ENCODE assay signal across 8 cellular contexts in the genomic region with DNA sequence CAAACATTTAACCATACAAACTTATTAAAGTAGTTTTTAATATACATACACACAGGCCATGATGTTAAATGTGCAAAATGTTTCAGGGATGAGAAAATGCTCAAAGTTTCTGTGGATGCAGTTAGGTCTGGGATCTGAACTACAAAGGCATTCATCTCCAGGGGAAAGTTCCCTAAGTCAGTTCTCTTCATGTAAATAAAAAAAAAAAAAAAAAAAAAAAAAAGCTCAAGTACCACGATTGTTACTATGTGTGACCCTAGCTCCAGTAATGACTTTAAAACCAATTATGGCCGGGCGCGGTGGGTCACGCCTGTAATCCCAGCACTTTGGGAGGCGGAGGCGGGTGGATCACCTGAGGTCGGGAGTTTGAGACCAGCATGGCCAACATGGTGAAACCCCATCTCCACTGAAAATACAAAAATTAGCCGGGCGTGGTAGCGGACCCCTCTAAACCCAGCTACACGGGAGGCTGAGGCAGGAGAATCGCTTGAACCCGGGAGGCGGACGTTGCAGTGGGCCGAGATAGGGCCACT. TPM values are rescaled to one million over a fixed set of nuclear protein-coding genes. Genes with fewer than 3 reads are reported as not detected.
DNase-seq lines count a peak whose midpoint lies in the region; ATAC-seq and TF ChIP-seq lines count a peak whose summit lies in the region.
"Not testable (repeated sequence)": the region's sequence is repeated elsewhere in the genome, so short reads cannot be mapped to it uniquely, and the experiment has no call there.

No MANE protein-coding gene starts in this region.

- POLR2A ChIA-PET in AG04450 (lab: Yijun Ruan, JAX) = not testable (repeated sequence)
- POLR2A ChIA-PET in OCI-LY7 (lab: Charles Lee) = interaction anchor here (0.7 to 1.1 kb wide), 2 partner anchors 23 to 456 kb away, joined by 3 read pairs; no protein-coding TSS in a partner anchor

- peak overlapping the region; percentile 81 to 97 for H3K4me3 Mint-ChIP-seq in H9
- H3K4me3 Mint-ChIP-seq in activated CD8-positive, alpha-beta memory T cell treated with anti-CD3 and anti-CD28 coated beads, Interleukin-2, amount 10 ng/mL, durations not matched to agents 7 days and 5 days = peak overlapping the region; percentile 93

- H2AK5ac ChIP-seq in H9 (ENCODE audit: insufficient read length, low read length) = not testable (repeated sequence)

- in situ Hi-C loops in mammary epithelial cell (cut with MboI; ENCODE audit: low sequenced_read_pairs in 2 of 2) = not testable (repeated sequence)

- H2BK12ac ChIP-seq in H9 (ENCODE audit: insufficient read length, low read depth, low read length) = not testable (repeated sequence)

- H3K27me3 Mint-ChIP-seq in H9 (ENCODE audit: low read depth); activated CD8-positive, alpha-beta memory T cell treated with anti-CD3 and anti-CD28 coated beads, Interleukin-2, amount 10 ng/mL, durations not matched to agents 7 days and 5 days: not testable (repeated sequence)

- H2BK20ac ChIP-seq in H9 (ENCODE audit: low read depth, low read length, poor library complexity, severe bottlenecking) = not testable (repeated sequence)

- H3K27me3 ChIP-seq in AG04450 (ENCODE audit: control insufficient read depth, insufficient read depth, low read length); H9 (ENCODE audit: insufficient read depth, low read length); mammary epithelial cell (ENCODE audit: insufficient read depth, low read length); skeletal muscle satellite cell (ENCODE audit: control insufficient read depth, insufficient read depth, low read length): not testable (repeated sequence)

- not testable (repeated sequence) for H4K5ac ChIP-seq in H9 (ENCODE audit: insufficient read length, low read depth, low read length)

- no CpG with 5 or more reads among the region's 17 CpGs for WGBS in H9 (ENCODE audit: extremely low coverage, insufficient read length, low lambda C conversion rate)
- WGBS in mammary epithelial cell (ENCODE audit: low coverage, missing lambda C conversion rate) = 92% methylated on average over 9 of the region's 17 CpGs

- not testable (repeated sequence) for H4K91ac ChIP-seq in H9 (ENCODE audit: insufficient read length, low read depth, low read length)

- intact Hi-C loops in OCI-LY7 (cut with micrococcal nuclease; ENCODE audit: unreplicated experiment); mucosa of descending colon (cut with DNase I, micrococcal nuclease): not testable (repeated sequence)
- intact Hi-C loops in mammary epithelial cell (cut with micrococcal nuclease) = loop anchor here (2.0 kb wide), 1 partner anchor 73 kb away; no protein-coding TSS in a partner anchor

- CTCF ChIA-PET in AG04450 (lab: Charles Lee) = interaction anchor here (0.5 to 4.5 kb wide), 10 partner anchors 11 to 498 kb away, joined by 3 to 22 read pairs (median 4); a partner anchor contains a TSS
- CTCF ChIA-PET in OCI-LY7 (lab: Charles Lee; ENCODE audit: unreplicated experiment); mammary epithelial cell (lab: Charles Lee; ENCODE audit: low non-redundant PET): not testable (repeated sequence)
- CTCF ChIA-PET in activated CD8-positive, alpha-beta memory T cell treated with anti-CD3 and anti-CD28 coated beads, Interleukin-2, amount 10 ng/mL, durations not matched to agents 7 days and 5 days (lab: Charles Lee) = interaction anchor here (0.8 to 2.2 kb wide), 8 partner anchors 9 to 149 kb away, joined by 3 to 7 read pairs (median 5); no protein-coding TSS in a partner anchor

- not testable (repeated sequence) for BruUV-seq in OCI-LY7 (replicated peaks; lab: Mats Ljungman, UMichigan); mammary epithelial cell (replicated peaks; lab: Mats Ljungman, UMichigan)

- peaks cover 47% of the 10 kb centered on the region for H3K36me3 ChIP-seq in OCI-LY7 (ENCODE audit: insufficient read depth, low read length)
- H3K36me3 ChIP-seq in mammary epithelial cell (ENCODE audit: insufficient read depth, low read length) = peaks cover 28% of the 10 kb centered on the region
- H3K36me3 ChIP-seq in mucosa of descending colon (ENCODE audit: low read depth) = not testable (repeated sequence)
- peaks cover 31% of the 10 kb centered on the region for H3K36me3 ChIP-seq in skeletal muscle satellite cell (ENCODE audit: insufficient read depth, low read length)

- H4K8ac ChIP-seq in H9 (replicated peaks; ENCODE audit: insufficient read length, low read depth, low read length) = not testable (repeated sequence)

- not testable (repeated sequence) for H2BK5ac ChIP-seq in H9 (ENCODE audit: insufficient read length, low read length)

- H3K23me2 ChIP-seq in H9 (ENCODE audit: insufficient read length, low read depth, low read length, poor library complexity, severe bottlenecking) = not testable (repeated sequence)

- H3K4me2 ChIP-seq in H9 (ENCODE audit: insufficient read depth, insufficient read length, low read length) (peak overlapping the region; percentile 72), OCI-LY7 (ENCODE audit: low read length) (peak overlapping the region; percentile 88), mammary epithelial cell (ENCODE audit: insufficient read depth, low read depth, low read length) (peak overlapping the region; percentile 92), skeletal muscle satellite cell (ENCODE audit: low read length) (peak overlapping the region; percentile 96)

- not testable (repeated sequence) for H2AFZ ChIP-seq in H9 (ENCODE audit: low read length); OCI-LY7 (ENCODE audit: low read length); mammary epithelial cell (ENCODE audit: low read depth, low read length)

- H3K4ac ChIP-seq in H9 (ENCODE audit: low read depth, low read length) = not testable (repeated sequence)

- H3K9me2 ChIP-seq in OCI-LY7 (ENCODE audit: insufficient read depth, low read length) = not testable (repeated sequence)

- not testable (repeated sequence) for H3K27ac Mint-ChIP-seq in H9
- H3K27ac Mint-ChIP-seq in activated CD8-positive, alpha-beta memory T cell treated with anti-CD3 and anti-CD28 coated beads, Interleukin-2, amount 10 ng/mL, durations not matched to agents 7 days and 5 days = peak overlapping the region; percentile 94

- H3K79me2 ChIP-seq in H9 (ENCODE audit: insufficient read depth, low read length) = peaks cover 15% of the 10 kb centered on the region; the same call in 1 of the 2 replicates
- H3K79me2 ChIP-seq in OCI-LY7 (ENCODE audit: insufficient read depth, low read depth, low read length) = peaks cover 68% of the 10 kb centered on the region
- H3K79me2 ChIP-seq in mammary epithelial cell (ENCODE audit: insufficient read depth, low read length) = peaks cover 86% of the 10 kb centered on the region

- H3K4me3 ChIP-seq in AG04450 (ENCODE audit: low read depth, low read length) = peak overlapping the region; percentile 91
- H3K4me3 ChIP-seq in OCI-LY7 (ENCODE audit: low read depth, low read length, poor library complexity, severe bottlenecking) = peak overlapping the region; percentile 95
- H3K4me3 ChIP-seq in mammary epithelial cell (replicated peaks in 1 of 3; ENCODE audit: insufficient read depth in 1 of 3, low read depth in 2 of 3, low read length in 3 of 3) = peak overlapping the region; percentile 73 to 85 (median 80)
- peak overlapping the region; percentile 93 for H3K4me3 ChIP-seq in fibroblast of the aortic adventitia (ENCODE audit: low read depth, low read length)
- H3K4me3 ChIP-seq in mucosa of descending colon = not testable (repeated sequence)
- H3K4me3 ChIP-seq in skeletal muscle satellite cell (ENCODE audit: low read length) = peak overlapping the region; percentile 91

- H4K20me1 ChIP-seq in H9 (ENCODE audit: control insufficient read depth, insufficient read depth, insufficient read length); mammary epithelial cell (ENCODE audit: insufficient read depth, low read length): not testable (repeated sequence)
- H4K20me1 ChIP-seq in OCI-LY7 (ENCODE audit: insufficient read depth, low read length) = peaks cover 16% of the 10 kb centered on the region; the same call in 1 of the 2 replicates

- not testable (repeated sequence) for H2BK15ac ChIP-seq in H9 (ENCODE audit: low read depth, low read length)

- ATAC-seq in activated CD8-positive, alpha-beta memory T cell treated with anti-CD3 and anti-CD28 coated beads, Interleukin-2, amount 10 ng/mL, durations not matched to agents 7 days and 5 days; mucosa of descending colon: not testable (repeated sequence)

- not testable (repeated sequence) for H3K9me3 ChIP-seq in AG04450 (ENCODE audit: control insufficient read depth, insufficient read depth, low read length); H9 (ENCODE audit: control insufficient read depth, low read depth, low read length); OCI-LY7 (ENCODE audit: low read length); mammary epithelial cell (replicated peaks; ENCODE audit: insufficient read depth, low read length); mucosa of descending colon; skeletal muscle satellite cell (replicated peaks; ENCODE audit: low read length)

- H3K79me1 ChIP-seq in H9 (ENCODE audit: insufficient read depth, low read depth, low read length, poor library complexity, severe bottlenecking) = not testable (repeated sequence)

- not testable (repeated sequence) for H2BK120ac ChIP-seq in H9 (ENCODE audit: low read depth, low read length, poor library complexity, severe bottlenecking)

- H3K36me3 Mint-ChIP-seq in H9 (ENCODE audit: insufficient read depth in 1 of 3, low read depth in 3 of 3) = peaks cover 30 to 48% (median 42%) of the 10 kb centered on the region in 3 experiments; a peak in 6 of 7 replicates
- peaks cover 32% of the 10 kb centered on the region for H3K36me3 Mint-ChIP-seq in activated CD8-positive, alpha-beta memory T cell treated with anti-CD3 and anti-CD28 coated beads, Interleukin-2, amount 10 ng/mL, durations not matched to agents 7 days and 5 days

- not testable (repeated sequence) for H3K18ac ChIP-seq in H9 (ENCODE audit: insufficient read length, low read depth, low read length)

- not testable (repeated sequence) for H3K56ac ChIP-seq in H9 (ENCODE audit: insufficient read length, low read depth, low read length)

- DNase-seq in AG04450 (ENCODE audit: low read depth, low spot score); H9; OCI-LY7 (ENCODE audit: low spot score); activated CD8-positive, alpha-beta memory T cell treated with anti-CD3 and anti-CD28 coated beads, Interleukin-2, amount 10 ng/mL, durations not matched to agents 7 days and 5 days; mammary epithelial cell; fibroblast of the aortic adventitia (ENCODE audit: low read depth): not testable (repeated sequence)
- DNase-seq in mucosa of descending colon = peak in 2 of 3 donors; percentile 24 to 42

- not testable (repeated sequence) for H3K4me1 ChIP-seq in H9 (ENCODE audit: insufficient read depth, low read length)
- peaks cover 27% of the 10 kb centered on the region for H3K4me1 ChIP-seq in OCI-LY7 (ENCODE audit: insufficient read depth, low read length, poor library complexity, severe bottlenecking)
- peaks cover 11% of the 10 kb centered on the region for H3K4me1 ChIP-seq in mammary epithelial cell (ENCODE audit: insufficient read depth, low read length)
- H3K4me1 ChIP-seq in mucosa of descending colon (ENCODE audit: low read depth) = peaks cover 11% of the 10 kb centered on the region
- peaks cover 19% of the 10 kb centered on the region for H3K4me1 ChIP-seq in skeletal muscle satellite cell (ENCODE audit: control insufficient read depth, insufficient read depth, low read length)

- H3K9me3 Mint-ChIP-seq in H9; activated CD8-positive, alpha-beta memory T cell treated with anti-CD3 and anti-CD28 coated beads, Interleukin-2, amount 10 ng/mL, durations not matched to agents 7 days and 5 days (ENCODE audit: low read depth): not testable (repeated sequence)

- H3K27ac ChIP-seq in AG04450 (ENCODE audit: low read depth, low read length); H9 (ENCODE audit: insufficient read length, low read depth, low read length); OCI-LY7 (ENCODE audit: low read depth, low read length, poor library complexity, severe bottlenecking); mammary epithelial cell (ENCODE audit: insufficient read depth, low read depth, low read length): not testable (repeated sequence)

- not testable (repeated sequence) for TF ChIP-seq CTCF in AG04450 (IDR thresholded peaks at IDR 0.05; ENCODE audit: low read depth, low read length); H9 (conservative IDR thresholded peaks at IDR 0.05); OCI-LY7 (conservative IDR thresholded peaks at IDR 0.05; ENCODE audit: low read length); mammary epithelial cell (conservative IDR thresholded peaks at IDR 0.05 in 1 of 2, IDR thresholded peaks at IDR 0.05 in 1 of 2; ENCODE audit: extremely low read depth in 1 of 2, insufficient read depth in 1 of 2, low read depth in 1 of 2, low read length in 2 of 2); fibroblast of the aortic adventitia (IDR thresholded peaks at IDR 0.05; ENCODE audit: insufficient read depth, low read length); mucosa of descending colon (IDR thresholded peaks at IDR 0.05)

- not testable (repeated sequence) for H3K14ac ChIP-seq in H9 (ENCODE audit: insufficient read depth, low read length)

- H3K23ac ChIP-seq in H9 (ENCODE audit: insufficient read length, low read depth, low read length) = not testable (repeated sequence)

- peak overlapping the region; percentile 77 for H3K9ac ChIP-seq in H9 (ENCODE audit: extremely low read depth, insufficient read length, low read length)
- peak overlapping the region; percentile 4 for H3K9ac ChIP-seq in mammary epithelial cell (ENCODE audit: insufficient read depth, low read length)
- peak overlapping the region; percentile 95 for H3K9ac ChIP-seq in skeletal muscle satellite cell (ENCODE audit: low read depth, low read length)

- dilution Hi-C loops in mammary epithelial cell (cut with HindIII; ENCODE audit: low sequenced_read_pairs) = not testable (repeated sequence)

- peaks cover 14 to 15% of the 10 kb centered on the region in 2 experiments for H3K4me1 Mint-ChIP-seq in H9
- H3K4me1 Mint-ChIP-seq in activated CD8-positive, alpha-beta memory T cell treated with anti-CD3 and anti-CD28 coated beads, Interleukin-2, amount 10 ng/mL, durations not matched to agents 7 days and 5 days = peaks cover 49% of the 10 kb centered on the region

- not testable (repeated sequence) for H3T11ph ChIP-seq in H9 (ENCODE audit: low read length)

RNA-seq across cellular contexts. Expression of a gene that starts 1.4 kb away (rescaled TPM):
- polyA plus RNA-seq in AG04450 (2011; rRNA removed) (25.1 and 28.5 TPM in 2 replicates), mammary epithelial cell (18.4 TPM)
- polyA minus RNA-seq in AG04450 (2011; rRNA and poly(A)+ RNA removed) = 8.5 and 13.6 TPM in 2 replicates
- total RNA-seq in H9 (2021) (60.3 and 63.6 TPM in 2 replicates), OCI-LY7 (2022) (31.0 and 32.2 TPM in 2 replicates), mammary epithelial cell (10 to 100 TPM; 24.2 to 37.0 TPM), fibroblast of the aortic adventitia (ENCODE audit: low replicate concordance) (22.1 and 69.7 TPM in 2 replicates), mucosa of descending colon (10 to 100 TPM; 32.1 to 39.0 (median 38.3) TPM)
- total RNA-seq in OCI-LY7 (2014; rRNA removed; shearing (Covaris generic)) = 37.5 and 44.4 TPM in 2 replicates
- total RNA-seq in activated CD8-positive, alpha-beta memory T cell treated with anti-CD3 and anti-CD28 coated beads, Interleukin-2, amount 10 ng/mL, durations not matched to agents 7 days and 5 days = 10 to 100 TPM; 25.6 to 30.4 TPM
- 16.9 TPM for polyA minus RNA-seq in mammary epithelial cell
- total RNA-seq in skeletal muscle satellite cell (2012; rRNA removed) = 28.1 and 29.9 TPM in 2 replicates

RNA-seq across cellular contexts. Expression of a gene that starts 1.5 kb away (rescaled TPM):
- 11.8 and 15.1 TPM in 2 replicates for polyA plus RNA-seq in AG04450 (2011; rRNA removed)
- 5.4 and 6.6 TPM in 2 replicates for polyA minus RNA-seq in AG04450 (2011; rRNA and poly(A)+ RNA removed)
- 5.1 and 7.1 TPM in 2 replicates for total RNA-seq in H9 (2021)
- 5.3 and 5.5 TPM in 2 replicates for total RNA-seq in OCI-LY7 (2014; rRNA removed; shearing (Covaris generic))
- total RNA-seq in OCI-LY7 (2022) = 6.5 and 7.0 TPM in 2 replicates
- total RNA-seq in activated CD8-positive, alpha-beta memory T cell treated with anti-CD3 and anti-CD28 coated beads, Interleukin-2, amount 10 ng/mL, durations not matched to agents 7 days and 5 days = 10 to 100 TPM in 1 of 2 experiments, 1 to 10 TPM in 1; 9.9 to 10.6 TPM
- total RNA-seq in mammary epithelial cell = 10 to 100 TPM in 1 of 2 donors, 1 to 10 TPM in 1; 8.8 to 10.2 TPM
- 6.6 TPM for polyA plus RNA-seq in mammary epithelial cell
- 32.8 TPM for polyA minus RNA-seq in mammary epithelial cell
- 9.3 and 18.3 TPM in 2 replicates for total RNA-seq in fibroblast of the aortic adventitia (ENCODE audit: low replicate concordance)
- 1 to 10 TPM; 6.9 to 8.7 (median 8.5) TPM for total RNA-seq in mucosa of descending colon
- 7.4 and 10.9 TPM in 2 replicates for total RNA-seq in skeletal muscle satellite cell (2012; rRNA removed)

RNA-seq across cellular contexts. Expression of a gene that starts 33.9 kb away (rescaled TPM):
- 5.2 and 6.1 TPM in 2 replicates for polyA plus RNA-seq in AG04450 (2011; rRNA removed)
- polyA minus RNA-seq in AG04450 (2011; rRNA and poly(A)+ RNA removed) = 2.9 and 3.5 TPM in 2 replicates
- total RNA-seq in H9 (2021) = 6.1 and 7.1 TPM in 2 replicates
- total RNA-seq in OCI-LY7 (2014; rRNA removed; shearing (Covaris generic)) = not detected in 2 replicates
- total RNA-seq in OCI-LY7 (2022) = not detected in 2 replicates
- under 1 TPM; 0.29 to 0.35 TPM for total RNA-seq in activated CD8-positive, alpha-beta memory T cell treated with anti-CD3 and anti-CD28 coated beads, Interleukin-2, amount 10 ng/mL, durations not matched to agents 7 days and 5 days
- total RNA-seq in mammary epithelial cell = 1 to 10 TPM; 2.0 to 2.1 TPM
- polyA plus RNA-seq in mammary epithelial cell = 1.3 TPM
- not detected for polyA minus RNA-seq in mammary epithelial cell
- total RNA-seq in fibroblast of the aortic adventitia (ENCODE audit: low replicate concordance) = 4.1 and 6.2 TPM in 2 replicates
- total RNA-seq in mucosa of descending colon = 10 to 100 TPM; 14.9 to 29.5 (median 22.4) TPM
- total RNA-seq in skeletal muscle satellite cell (2012; rRNA removed) = 1.3 and 2.3 TPM in 2 replicates

RNA-seq across cellular contexts. Expression of a gene that starts 38.8 kb away (rescaled TPM):
- polyA plus RNA-seq in AG04450 (2011; rRNA removed) (0.31 and 0.66 TPM in 2 replicates), mammary epithelial cell (0.63 TPM)
- polyA minus RNA-seq in AG04450 (2011; rRNA and poly(A)+ RNA removed) = 0.83 and 1.6 TPM in 2 replicates
- total RNA-seq in H9 (2021) (1.9 and 2.9 TPM in 2 replicates), OCI-LY7 (2022) (5.1 and 5.9 TPM in 2 replicates), mammary epithelial cell (1 to 10 TPM in 1 of 2 donors, under 1 TPM in 1; 0.17 to 1.6 TPM), fibroblast of the aortic adventitia (ENCODE audit: low replicate concordance) (0.45 and 1.1 TPM in 2 replicates), mucosa of descending colon (1 to 10 TPM; 2.0 to 3.2 (median 2.3) TPM)
- 4.2 and 6.5 TPM in 2 replicates for total RNA-seq in OCI-LY7 (2014; rRNA removed; shearing (Covaris generic))
- total RNA-seq in activated CD8-positive, alpha-beta memory T cell treated with anti-CD3 and anti-CD28 coated beads, Interleukin-2, amount 10 ng/mL, durations not matched to agents 7 days and 5 days = 1 to 10 TPM; 4.1 to 4.3 TPM
- not detected for polyA minus RNA-seq in mammary epithelial cell
- 0.51 and 111 TPM in 2 replicates for total RNA-seq in skeletal muscle satellite cell (2012; rRNA removed)

Comparison
In these comparisons a context has a peak if more than half of its experiments do, and no peak if none do; other contexts are left out.
1. H3K9ac ChIP-seq: peak in every context shown above with its lines; median percentile 95 in skeletal muscle satellite cell; 77 in H9; 4 in mammary epithelial cell.